27 cellular contexts compared by ENCODE assay signal in the genomic region with DNA sequence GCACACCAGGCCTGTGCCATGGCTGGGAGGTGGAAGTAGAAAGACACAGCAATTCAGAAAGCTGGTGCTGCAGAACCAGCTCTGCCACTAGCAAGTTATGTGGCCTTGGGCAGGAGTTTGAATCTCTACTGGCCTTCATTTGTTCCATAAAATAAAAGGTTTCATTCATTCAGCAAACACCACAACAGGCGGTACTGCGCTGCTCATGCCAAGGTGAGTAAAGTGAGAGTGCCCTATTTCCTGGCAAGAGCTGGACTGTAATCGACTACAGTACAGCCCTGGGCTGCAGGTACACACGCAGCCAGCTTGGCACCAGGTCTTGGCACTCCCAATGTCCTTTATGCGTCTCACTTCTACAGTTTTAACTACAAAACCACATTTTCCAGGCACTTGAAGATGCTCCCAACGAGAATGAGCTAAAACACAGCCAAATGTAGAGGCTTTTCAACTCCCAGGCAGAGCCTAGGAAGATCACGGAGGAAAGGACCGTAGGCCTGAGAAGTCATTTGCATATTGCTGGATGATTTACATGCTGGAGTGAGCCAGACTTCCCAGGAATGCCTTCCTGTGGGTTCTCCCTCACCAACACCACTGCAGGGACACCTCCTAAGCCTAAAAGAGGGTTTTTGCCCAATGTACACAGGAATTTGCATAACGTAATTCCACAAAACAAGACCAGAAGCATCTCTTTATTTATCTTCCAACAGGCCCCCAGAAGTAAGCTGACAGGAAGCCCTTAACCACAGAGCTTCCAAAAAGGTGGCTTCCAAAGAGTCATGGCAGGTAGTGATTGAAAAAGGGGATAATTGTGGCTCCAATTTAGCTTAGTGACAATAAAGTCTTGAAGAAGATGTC.
DNase-seq lines count a peak whose midpoint lies in the region; ATAC-seq and TF ChIP-seq lines count a peak whose summit lies in the region.
"Had no signal": no experiment of that assay in that cellular context is flagged by ENCODE, and none has a peak within 500 bp of the region (broad histone marks: within the 10 kb centered on the region; RNA-seq: fewer than 3 reads in every experiment).

No MANE protein-coding gene starts in this region.

- no peak overlapping the region for H3K4ac ChIP-seq in mesendoderm (ENCODE audit: low read depth, low read length)

- ATAC-seq in activated CD4-positive, alpha-beta T cell treated with anti-CD3 and anti-CD28 coated beads for 36 hours: peak; percentile 30
- ATAC-seq: stimulated activated naive CD8-positive, alpha-beta T cell treated with anti-CD3 and anti-CD28 coated beads, Interleukin-15, Interleukin-2, amounts not matched to agents 100 U/mL and 50 U/mL, for 24 hours had no signal

- H4K5ac ChIP-seq in mesendoderm (ENCODE audit: low read length): no peak overlapping the region

- no peaks in the 10 kb centered on the region for H3K27me3 Mint-ChIP-seq in activated CD4-positive, alpha-beta T cell treated with anti-CD3 and anti-CD28 coated beads for 36 hours
- peaks cover 8% of the 10 kb centered on the region for H3K27me3 Mint-ChIP-seq in activated CD4-positive, alpha-beta T cell treated with anti-CD3 and anti-CD28 coated beads, Interleukin-2, amount 10 ng/mL, durations not matched to agents 7 days and 5 days
- H3K27me3 Mint-ChIP-seq: activated naive CD8-positive, alpha-beta T cell treated with anti-CD3 and anti-CD28 coated beads for 36 hours; CD4-positive, CD25-positive, alpha-beta regulatory T cell had no signal

- H3K36me3 Mint-ChIP-seq in activated CD4-positive, alpha-beta T cell treated with anti-CD3 and anti-CD28 coated beads for 36 hours (ENCODE audit: low read depth): no peaks in the 10 kb centered on the region
- H3K36me3 Mint-ChIP-seq in activated CD4-positive, alpha-beta T cell treated with anti-CD3 and anti-CD28 coated beads, Interleukin-2, amount 10 ng/mL, durations not matched to agents 7 days and 5 days (ENCODE audit: low read depth): no peaks in the 10 kb centered on the region
- H3K36me3 Mint-ChIP-seq: activated naive CD8-positive, alpha-beta T cell treated with anti-CD3 and anti-CD28 coated beads for 36 hours; CD4-positive, CD25-positive, alpha-beta regulatory T cell; natural killer cell had no signal

- no peak overlapping the region for H2BK120ac ChIP-seq in mesendoderm (ENCODE audit: low read depth, low read length)

- H3K36me3 ChIP-seq in mesendoderm (ENCODE audit: control insufficient read depth, insufficient read depth, low read length) (no peaks in the 10 kb centered on the region), esophagus squamous epithelium (no peaks in the 10 kb centered on the region)
- H3K36me3 ChIP-seq: ascending aorta, thoracic aorta, uterus had no signal

- POLR2A ChIA-PET in activated CD4-positive, alpha-beta T cell treated with anti-CD3 and anti-CD28 coated beads for 36 hours (lab: Charles Lee): interaction anchor here (0.8 kb wide), 1 partner anchor 210 kb away, joined by 3 read pairs; no protein-coding TSS in a partner anchor
- POLR2A ChIA-PET in activated CD4-positive, alpha-beta T cell treated with anti-CD3 and anti-CD28 coated beads, Interleukin-2, amount 10 ng/mL, durations not matched to agents 7 days and 5 days (lab: Charles Lee): no interaction called here

- H3K23ac ChIP-seq in mesendoderm (ENCODE audit: low read length): no peak overlapping the region

- no peak overlapping the region for H3K18ac ChIP-seq in mesendoderm (ENCODE audit: low read length)

- H2AK5ac ChIP-seq in mesendoderm (ENCODE audit: low read length): no peak overlapping the region

- H3K9ac ChIP-seq in mesendoderm (ENCODE audit: low read length): no peak overlapping the region

- H3K27ac Mint-ChIP-seq in activated CD4-positive, alpha-beta T cell treated with anti-CD3 and anti-CD28 coated beads for 36 hours: no peak overlapping the region
- no peak overlapping the region for H3K27ac Mint-ChIP-seq in activated CD4-positive, alpha-beta T cell treated with anti-CD3 and anti-CD28 coated beads, Interleukin-2, amount 10 ng/mL, durations not matched to agents 7 days and 5 days
- H3K27ac Mint-ChIP-seq: activated naive CD8-positive, alpha-beta T cell treated with anti-CD3 and anti-CD28 coated beads for 36 hours; CD4-positive, CD25-positive, alpha-beta regulatory T cell; dendritic cell treated with granulocyte-macrophage colony-stimulating factor and Interleukin-4, amounts not matched to agents 40 ng/mL and 50 ng/mL, for 4 days; natural killer cell had no signal

- H4K8ac ChIP-seq in mesendoderm (ENCODE audit: low read depth, low read length): no peak overlapping the region

- no peak for TF ChIP-seq CTCF in esophagus squamous epithelium (IDR thresholded peaks at IDR 0.05)

- H3K56ac ChIP-seq in mesendoderm (ENCODE audit: low read length): no peak overlapping the region

- H3K27me3 ChIP-seq in mesendoderm (ENCODE audit: insufficient read depth, low read length, poor library complexity) (no peaks in the 10 kb centered on the region), esophagus squamous epithelium (no peaks in the 10 kb centered on the region)
- H3K27me3 ChIP-seq: ascending aorta, uterus had no signal

- H3K4me3 Mint-ChIP-seq in activated CD4-positive, alpha-beta T cell treated with anti-CD3 and anti-CD28 coated beads for 36 hours: no peak overlapping the region
- H3K4me3 Mint-ChIP-seq in activated CD4-positive, alpha-beta T cell treated with anti-CD3 and anti-CD28 coated beads, Interleukin-2, amount 10 ng/mL, durations not matched to agents 7 days and 5 days: no peak overlapping the region
- H3K4me3 Mint-ChIP-seq: activated naive CD8-positive, alpha-beta T cell treated with anti-CD3 and anti-CD28 coated beads for 36 hours; CD4-positive, CD25-positive, alpha-beta regulatory T cell; dendritic cell treated with granulocyte-macrophage colony-stimulating factor and Interleukin-4, amounts not matched to agents 40 ng/mL and 50 ng/mL, for 4 days; natural killer cell had no signal

- H3K4me3 ChIP-seq in mesendoderm (ENCODE audit: low read length) (no peak overlapping the region), esophagus squamous epithelium (no peak overlapping the region)
- H3K4me3 ChIP-seq: ascending aorta, PC-9, thoracic aorta, uterus had no signal

- CTCF ChIA-PET in activated CD4-positive, alpha-beta T cell treated with anti-CD3 and anti-CD28 coated beads for 36 hours (lab: Charles Lee): interaction anchor here (0.7 to 1.2 kb wide), 7 partner anchors 8 to 724 kb away, joined by 3 to 5 read pairs (median 3); no protein-coding TSS in a partner anchor
- CTCF ChIA-PET in activated CD4-positive, alpha-beta T cell treated with anti-CD3 and anti-CD28 coated beads, Interleukin-2, amount 10 ng/mL, durations not matched to agents 7 days and 5 days (lab: Charles Lee): interaction anchor here (0.6 kb wide), 1 partner anchor 1156 kb away, joined by 3 read pairs; no protein-coding TSS in a partner anchor

- H3K27ac ChIP-seq in mesendoderm (ENCODE audit: low read depth, low read length) (no peak overlapping the region), esophagus squamous epithelium (no peak overlapping the region)
- H3K27ac ChIP-seq: ascending aorta, PC-9, thoracic aorta, uterus, VCaP had no signal

- H3K79me1 ChIP-seq in mesendoderm (ENCODE audit: low read length): no peaks in the 10 kb centered on the region

- H3K4me2 ChIP-seq in mesendoderm (ENCODE audit: low read length): no peak overlapping the region
- H3K4me2 ChIP-seq: PC-9 had no signal

- no peaks in the 10 kb centered on the region for H3K79me2 ChIP-seq in mesendoderm (ENCODE audit: control insufficient read depth, insufficient read depth, low read length)

- H2BK15ac ChIP-seq in mesendoderm (replicated peaks; ENCODE audit: low read depth): no peak overlapping the region

- no CpG with 5 or more reads among the region's 9 CpGs for WGBS in mesendoderm (ENCODE audit: extremely low coverage, insufficient coverage, low lambda C conversion rate)
- WGBS in esophagus squamous epithelium, 2 donors: 68 to 76% methylated on average over 5 to 9 of the region's 9 CpGs

- no peak overlapping the region for H2BK5ac ChIP-seq in mesendoderm (ENCODE audit: low read length)

- H3K4me1 Mint-ChIP-seq in activated CD4-positive, alpha-beta T cell treated with anti-CD3 and anti-CD28 coated beads for 36 hours: no peaks in the 10 kb centered on the region
- peaks cover 20% of the 10 kb centered on the region for H3K4me1 Mint-ChIP-seq in activated CD4-positive, alpha-beta T cell treated with anti-CD3 and anti-CD28 coated beads, Interleukin-2, amount 10 ng/mL, durations not matched to agents 7 days and 5 days
- H3K4me1 Mint-ChIP-seq: CD4-positive, CD25-positive, alpha-beta regulatory T cell; natural killer cell had no signal

- H3K4me1 ChIP-seq in mesendoderm (ENCODE audit: control insufficient read depth, low read depth, low read length) (peaks cover 6% of the 10 kb centered on the region), esophagus squamous epithelium (no peaks in the 10 kb centered on the region)
- H3K4me1 ChIP-seq: ascending aorta, uterus had no signal

- no peaks in the 10 kb centered on the region for H3K9me3 ChIP-seq in esophagus squamous epithelium
- H3K9me3 ChIP-seq: ascending aorta, thoracic aorta, uterus had no signal

- TF ChIP-seq POLR2A in esophagus squamous epithelium (IDR thresholded peaks at IDR 0.05): no peak

- no peak for DNase-seq in activated CD4-positive, alpha-beta T cell treated with anti-CD3 and anti-CD28 coated beads for 36 hours
- no peak for DNase-seq in activated CD4-positive, alpha-beta T cell treated with anti-CD3 and anti-CD28 coated beads, Interleukin-2, amount 10 ng/mL, durations not matched to agents 7 days and 5 days
- DNase-seq in M059J (ENCODE audit: low read depth) (peak; percentile 41), astrocyte of the hippocampus (ENCODE audit: low read depth, low spot score) (peak; percentile 80), mesendoderm (peak; percentile 43), DMS153 treated with DMSO at 0.1 percent for 48 hours (lab: John Stamatoyannopoulos, UW; ENCODE audit: unreplicated experiment) (no peak), HUDEP-2 (lab: John Stamatoyannopoulos, UW; ENCODE audit: unreplicated experiment in 76 of 76) (no peak), esophagus squamous epithelium (lab: John Stamatoyannopoulos, UW) (no peak)
- DNase-seq: activated CD4-positive, alpha-beta T cell treated with anti-CD3 and anti-CD28 coated beads, Interleukin-2, amount 50 U/mL, for 1 hour; activated effector memory CD4-positive, alpha-beta T cell treated with anti-CD3 and anti-CD28 coated beads, Interleukin-2, amount 50 U/mL, for 16 hours; activated naive CD8-positive, alpha-beta T cell treated with anti-CD3 and anti-CD28 coated beads for 36 hours; CD4-positive, CD25-positive, alpha-beta regulatory T cell; central memory CD4-positive, alpha-beta T cell; EL; islet precursor cell; KBM-7; natural killer cell; NCI-H2171; NCI-H510A treated with DMSO at 0.1 percent for 48 hours; PC-9; Right ventricle myocardium superior; stimulated activated naive CD8-positive, alpha-beta T cell treated with anti-CD3 and anti-CD28 coated beads, Interleukin-15, Interleukin-2, amounts not matched to agents 100 U/mL and 50 U/mL, for 24 hours; uterus had no signal

- intact Hi-C loops in activated CD4-positive, alpha-beta T cell treated with anti-CD3 and anti-CD28 coated beads for 36 hours (cut with DNase I, micrococcal nuclease): no loop called here
- intact Hi-C loops in esophagus squamous epithelium (cut with DNase I): loop anchor here (10.0 kb wide), 1 partner anchor 390 kb away; no protein-coding TSS in a partner anchor

- no peaks in the 10 kb centered on the region for H3K9me3 Mint-ChIP-seq in activated CD4-positive, alpha-beta T cell treated with anti-CD3 and anti-CD28 coated beads for 36 hours (ENCODE audit: low read depth)
- H3K9me3 Mint-ChIP-seq in activated CD4-positive, alpha-beta T cell treated with anti-CD3 and anti-CD28 coated beads, Interleukin-2, amount 10 ng/mL, durations not matched to agents 7 days and 5 days: no peaks in the 10 kb centered on the region
- H3K9me3 Mint-ChIP-seq: dendritic cell treated with granulocyte-macrophage colony-stimulating factor and Interleukin-4, amounts not matched to agents 40 ng/mL and 50 ng/mL, for 4 days had no signal

Comparison
In these comparisons a context has a peak if more than half of its experiments do, and no peak if none do; other contexts are left out.
1. DNase-seq: peak in M059J (single experiment), astrocyte of the hippocampus (single experiment) and mesendoderm (single experiment); none in activated CD4-positive, alpha-beta T cell treated with anti-CD3 and anti-CD28 coated beads for 36 hours (single experiment), activated CD4-positive, alpha-beta T cell treated with anti-CD3 and anti-CD28 coated beads, Interleukin-2, amount 10 ng/mL, durations not matched to agents 7 days and 5 days (single experiment), DMS153 treated with DMSO at 0.1 percent for 48 hours (single experiment), HUDEP-2 (0 of 76) and esophagus squamous epithelium (single experiment).